8 cellular contexts compared by ENCODE assay signal in the genomic region with DNA sequence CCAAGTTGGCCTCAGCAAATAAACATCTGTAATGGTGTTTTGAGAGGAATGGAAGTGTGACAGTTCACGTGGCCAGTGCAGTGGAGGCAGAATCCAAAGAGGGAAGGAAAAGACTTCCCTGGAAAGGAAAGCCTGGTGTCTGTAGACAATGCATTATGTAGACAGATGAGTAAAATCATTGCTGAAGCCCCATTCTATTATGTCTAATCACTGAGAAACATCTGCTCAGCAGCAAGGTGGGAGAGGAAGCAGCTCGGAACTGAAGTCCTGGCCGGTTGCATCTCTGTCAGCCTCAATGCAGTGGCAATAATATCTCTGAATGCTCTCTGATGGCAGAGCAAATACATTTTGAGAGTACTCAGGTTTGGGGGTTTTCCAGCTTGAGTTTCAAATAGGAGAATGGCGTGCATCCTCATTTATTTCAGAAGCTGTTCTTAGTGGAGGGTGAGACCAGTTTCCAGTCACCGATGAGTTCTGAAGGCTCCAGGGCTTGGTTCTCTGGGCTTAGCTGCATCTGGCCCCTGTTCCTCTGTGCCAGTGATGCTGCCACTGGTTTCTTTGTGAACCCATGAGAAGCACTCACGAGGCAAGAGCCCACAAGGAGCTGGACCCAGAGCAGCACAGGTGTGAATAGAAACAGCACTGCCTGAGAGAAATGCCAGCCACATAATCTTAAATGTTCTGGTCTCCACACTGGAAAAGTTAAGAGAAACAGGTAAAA.
A peak's percentile ranks its signal among the peaks of the same experiment; 100 is the strongest.
DNase-seq lines count a peak whose midpoint lies in the region; ATAC-seq, FAIRE-seq and TF ChIP-seq lines count a peak whose summit lies in the region.

No MANE protein-coding gene starts in this region.

- peak overlapping the region in 8 of 11 experiments; percentile 27 to 70 (median 44); a peak in 16 of 22 replicates for H3K4me2 ChIP-seq in BLaER1 treated with 17β-estradiol and CSF1 and Interleukin-3, amounts not matched to agents 10 nM and 100 nM

- H3K9ac ChIP-seq in BLaER1 treated with 17β-estradiol and CSF1 and Interleukin-3, amounts not matched to agents 10 nM and 100 nM: peak overlapping the region in 1 of 11 experiments; percentile 32; a peak in 1 of 22 replicates

- intact Hi-C loops in ascending aorta (cut with DNase I): no loop called here

- 68 to 83% (median 79%) methylated on average over 6 of the region's 6 CpGs for WGBS in small intestine, 3 donors

- no peak for FAIRE-seq in small intestine (lab: Jason Lieb, UNC)

- H3K27me3 ChIP-seq in BLaER1 treated with 17β-estradiol and CSF1 and Interleukin-3, amounts not matched to agents 10 nM and 100 nM: no peaks in the 10 kb centered on the region
- H3K27me3 ChIP-seq in ascending aorta (no peaks in the 10 kb centered on the region), small intestine (ENCODE audit: control insufficient read depth in 2 of 2, insufficient read depth in 2 of 2, low read length in 2 of 2) (no peaks in the 10 kb centered on the region)

- no peak overlapping the region for H3K4me3 ChIP-seq in BLaER1 treated with 17β-estradiol and CSF1 and Interleukin-3, amounts not matched to agents 10 nM and 100 nM
- H3K4me3 ChIP-seq in ascending aorta (no peak overlapping the region), small intestine (ENCODE audit: low read depth in 1 of 2, low read length in 2 of 2) (no peak overlapping the region)

- H3K9me3 ChIP-seq in BLaER1 treated with 17β-estradiol and CSF1 and Interleukin-3, amounts not matched to agents 10 nM and 100 nM (replicated peaks in 1 of 11): peaks cover 21 to 35% (median 30%) of the 10 kb centered on the region in 11 experiments
- H3K9me3 ChIP-seq in ascending aorta (peaks cover 10 to 11% of the 10 kb centered on the region in 2 donors), small intestine (ENCODE audit: control insufficient read depth, low read depth) (no peaks in the 10 kb centered on the region)

- DNase-seq in ascending aorta (ENCODE audit: low spot score in 2 of 2): no peak
- DNase-seq in T-helper 9 cell: no peak
- DNase-seq in NCI-H526 (lab: John Stamatoyannopoulos, UW): no peak
- no peak for DNase-seq in small intestine

- ATAC-seq in GM19035 (IDR thresholded peaks at IDR 0.05; ENCODE audit: unreplicated experiment) (peak; percentile 37), HG02973 (IDR thresholded peaks at IDR 0.05; ENCODE audit: unreplicated experiment) (peak; percentile 17)

- peak; percentile 7; the same call in 1 of the 2 replicates for TF ChIP-seq POLR2A in Raji (IDR thresholded peaks at IDR 0.05; ENCODE audit: insufficient read depth, low read depth, low read length)

- no peaks in the 10 kb centered on the region for H4K20me1 ChIP-seq in BLaER1 treated with 17β-estradiol and CSF1 and Interleukin-3, amounts not matched to agents 10 nM and 100 nM

- H3K4me1 ChIP-seq in BLaER1 treated with 17β-estradiol and CSF1 and Interleukin-3, amounts not matched to agents 10 nM and 100 nM: peaks cover 0 to 17% (median 13%) of the 10 kb centered on the region in 10 experiments; a peak in 15 of 20 replicates
- H3K4me1 ChIP-seq in ascending aorta (no peaks in the 10 kb centered on the region), small intestine (ENCODE audit: control insufficient read depth in 2 of 2, insufficient read depth in 1 of 2, low read depth in 1 of 2, low read length in 1 of 2) (no peaks in the 10 kb centered on the region)

- TF ChIP-seq CTCF in ascending aorta (IDR thresholded peaks at IDR 0.05): no peak

- peaks cover 28 to 61% (median 45%) of the 10 kb centered on the region in 11 experiments for H3K36me3 ChIP-seq in BLaER1 treated with 17β-estradiol and CSF1 and Interleukin-3, amounts not matched to agents 10 nM and 100 nM
- H3K36me3 ChIP-seq in ascending aorta: peaks cover 14 to 35% of the 10 kb centered on the region in 2 donors
- H3K36me3 ChIP-seq in small intestine (ENCODE audit: control insufficient read depth in 2 of 2, insufficient read depth in 2 of 2, low read length in 2 of 2): peaks cover 6 to 10% of the 10 kb centered on the region in 2 donors

- H3K27ac ChIP-seq in BLaER1 treated with 17β-estradiol and CSF1 and Interleukin-3, amounts not matched to agents 10 nM and 100 nM: peak overlapping the region in 3 of 11 experiments; percentile 33 to 64 (median 35); a peak in 5 of 22 replicates
- no peak overlapping the region for H3K27ac ChIP-seq in ascending aorta
- H3K27ac ChIP-seq in small intestine (ENCODE audit: low read depth in 1 of 2, low read length in 1 of 2): peak overlapping the region in 1 of 2 donors; percentile 79
